ENCODE assay signal across 19 cellular contexts in genomic region chr12:47094804-47095203, GRCh38. TPM values are rescaled to one million over a fixed set of nuclear protein-coding genes. Genes with fewer than 3 reads are reported as not detected.
DNase-seq lines count a peak whose midpoint lies in the region; ATAC-seq, FAIRE-seq and TF ChIP-seq lines count a peak whose summit lies in the region.
"Had no signal": no experiment of that assay in that cellular context is flagged by ENCODE, and none has a peak within 500 bp of the region (broad histone marks: within the 10 kb centered on the region; RNA-seq: fewer than 3 reads in every experiment).

No MANE protein-coding gene starts in this region.

- H3K4me3 Mint-ChIP-seq in activated T-cell treated with anti-CD3 and anti-CD28 coated beads, Interleukin-2, amount 50 U/mL, for 72 hours = peak overlapping the region; percentile 19 to 36
- no peak overlapping the region for H3K4me3 Mint-ChIP-seq in activated T-cell treated with anti-CD3 and anti-CD28 coated beads, Interleukin-2, amount 50 U/mL, for 4 hours
- no peak overlapping the region for H3K4me3 Mint-ChIP-seq in endothelial cell (ENCODE audit: unreplicated experiment)
- H3K4me3 Mint-ChIP-seq: activated CD8-positive, alpha-beta T cell treated with anti-CD3 and anti-CD28 coated beads, Interleukin-2, amount 10 ng/mL, durations not matched to agents 7 days and 5 days; activated T-helper 1 cell treated with anti-CD3 and anti-CD28 coated beads, Interleukin-12 subunit alpha, Interleukin-12 subunit beta, Interleukin-2, Interleukin-4 antibody, amounts not matched to agents 30 ng/mL and 10 ng/mL and 1 ng/mL, durations not matched to agents 14 hours and 24 hours and 36 hours; neural progenitor cell had no signal

- peaks cover 2 to 3% of the 10 kb centered on the region in 2 donors for H3K36me3 Mint-ChIP-seq in activated T-cell treated with anti-CD3 and anti-CD28 coated beads, Interleukin-2, amount 50 U/mL, for 72 hours (ENCODE audit: insufficient read depth in 2 of 2)
- H3K36me3 Mint-ChIP-seq in activated T-cell treated with anti-CD3 and anti-CD28 coated beads, Interleukin-2, amount 50 U/mL, for 4 hours (ENCODE audit: insufficient read depth) = peaks cover 8% of the 10 kb centered on the region
- H3K36me3 Mint-ChIP-seq in endothelial cell (ENCODE audit: low read depth, unreplicated experiment) = peaks cover 3% of the 10 kb centered on the region
- H3K36me3 Mint-ChIP-seq: neural progenitor cell had no signal

- no peaks in the 10 kb centered on the region for H3K79me2 ChIP-seq in osteoblast (ENCODE audit: insufficient read depth, low read length)

- peak overlapping the region; percentile 47 for H3K4me2 ChIP-seq in osteoblast (ENCODE audit: insufficient read depth, low read length)
- H3K4me2 ChIP-seq: neural progenitor cell had no signal

- H3K4me3 ChIP-seq in bronchial epithelial cell (ENCODE audit: low read depth, low read length) (no peak overlapping the region), osteoblast (ENCODE audit: insufficient read depth, low read length) (peak overlapping the region; percentile 8)
- H3K4me3 ChIP-seq: neural progenitor cell, uterus had no signal

- H3K27me3 Mint-ChIP-seq in activated T-cell treated with anti-CD3 and anti-CD28 coated beads, Interleukin-2, amount 50 U/mL, for 72 hours (ENCODE audit: low read depth) = no peaks in the 10 kb centered on the region
- H3K27me3 Mint-ChIP-seq in activated T-cell treated with anti-CD3 and anti-CD28 coated beads, Interleukin-2, amount 50 U/mL, for 4 hours (ENCODE audit: low read depth) = no peaks in the 10 kb centered on the region
- no peaks in the 10 kb centered on the region for H3K27me3 Mint-ChIP-seq in endothelial cell (ENCODE audit: unreplicated experiment)

- ATAC-seq in activated T-cell treated with anti-CD3 and anti-CD28 coated beads, Interleukin-2, amount 50 U/mL, for 72 hours (replicated peaks in 1 of 2) = no peak
- no peak for ATAC-seq in activated T-cell treated with anti-CD3 and anti-CD28 coated beads, Interleukin-2, amount 50 U/mL, for 4 hours
- ATAC-seq in GM21619 (IDR thresholded peaks at IDR 0.05; ENCODE audit: unreplicated experiment) = no peak
- ATAC-seq: activated CD8-positive, alpha-beta T cell treated with anti-CD3 and anti-CD28 coated beads, Interleukin-2, amount 10 ng/mL, durations not matched to agents 7 days and 5 days had no signal

- H3K27me3 ChIP-seq in bronchial epithelial cell (ENCODE audit: control insufficient read depth, insufficient read depth, low read length) (no peaks in the 10 kb centered on the region), osteoblast (ENCODE audit: insufficient read depth, low read length) (no peaks in the 10 kb centered on the region)
- H3K27me3 ChIP-seq: neural progenitor cell, uterus had no signal

- H3K4me1 ChIP-seq in osteoblast (ENCODE audit: insufficient read depth, low read length) = peaks cover 44% of the 10 kb centered on the region
- H3K4me1 ChIP-seq: neural progenitor cell, uterus had no signal

- no peaks in the 10 kb centered on the region for H3K9me3 ChIP-seq in osteoblast (ENCODE audit: low read depth, low read length)
- H3K9me3 ChIP-seq: uterus had no signal

- no peak for TF ChIP-seq CTCF in bronchial epithelial cell (IDR thresholded peaks at IDR 0.05; ENCODE audit: insufficient read depth, low read length, severe bottlenecking)
- TF ChIP-seq CTCF in osteoblast (IDR thresholded peaks at IDR 0.05; ENCODE audit: extremely low read depth, low read depth, low read length) = no peak
- TF ChIP-seq CTCF in endothelial cell (IDR thresholded peaks at IDR 0.05; ENCODE audit: unreplicated experiment) = no peak

- no peaks in the 10 kb centered on the region for H4K20me1 ChIP-seq in osteoblast (ENCODE audit: insufficient read depth, low read length)

- peaks cover 2% of the 10 kb centered on the region in 2 donors for H3K9me3 Mint-ChIP-seq in activated T-cell treated with anti-CD3 and anti-CD28 coated beads, Interleukin-2, amount 50 U/mL, for 72 hours
- peaks cover 19% of the 10 kb centered on the region for H3K9me3 Mint-ChIP-seq in activated T-cell treated with anti-CD3 and anti-CD28 coated beads, Interleukin-2, amount 50 U/mL, for 4 hours
- H3K9me3 Mint-ChIP-seq in endothelial cell (ENCODE audit: unreplicated experiment) = no peaks in the 10 kb centered on the region
- H3K9me3 Mint-ChIP-seq: neural progenitor cell had no signal

- peak overlapping the region; percentile 83 for H3K27ac ChIP-seq in osteoblast (ENCODE audit: low read depth, low read length)
- H3K27ac ChIP-seq: neural progenitor cell, uterus, VCaP had no signal

- H3K4me1 Mint-ChIP-seq in activated T-cell treated with anti-CD3 and anti-CD28 coated beads, Interleukin-2, amount 50 U/mL, for 72 hours (ENCODE audit: low read depth) = peaks cover 26% of the 10 kb centered on the region
- H3K4me1 Mint-ChIP-seq in activated T-cell treated with anti-CD3 and anti-CD28 coated beads, Interleukin-2, amount 50 U/mL, for 4 hours (ENCODE audit: low read depth) = peaks cover 28% of the 10 kb centered on the region
- peaks cover 20% of the 10 kb centered on the region for H3K4me1 Mint-ChIP-seq in endothelial cell (ENCODE audit: unreplicated experiment)

- DNase-seq in activated T-cell treated with anti-CD3 and anti-CD28 coated beads, Interleukin-2, amount 50 U/mL, for 72 hours = no peak
- no peak for DNase-seq in activated T-cell treated with anti-CD3 and anti-CD28 coated beads, Interleukin-2, amount 50 U/mL, for 4 hours
- DNase-seq in NCI-H226 = peak; percentile 71
- DNase-seq in bronchial epithelial cell (ENCODE audit: low read depth) = peak; percentile 66
- DNase-seq in osteoblast (ENCODE audit: insufficient read length, low spot score, missing footprints) = no peak
- DNase-seq in endothelial cell (ENCODE audit: low spot score) = no peak
- no peak for DNase-seq in NOMO-1 treated with DMSO at 0.1 percent for 48 hours (lab: John Stamatoyannopoulos, UW; ENCODE audit: unreplicated experiment)
- DNase-seq: activated CD8-positive, alpha-beta T cell treated with anti-CD3 and anti-CD28 coated beads, Interleukin-2, amount 10 ng/mL, durations not matched to agents 7 days and 5 days; cortex of kidney; DMS79; glutamatergic neuron; NCI-H187 treated with DMSO at 0.1 percent for 48 hours; retina; uterus had no signal

- FAIRE-seq in bronchial epithelial cell (lab: Jason Lieb, UNC) = no peak
- FAIRE-seq: A204.1 had no signal

- H3K36me3 ChIP-seq in bronchial epithelial cell (ENCODE audit: control insufficient read depth, insufficient read depth, low read length) (no peaks in the 10 kb centered on the region), osteoblast (ENCODE audit: insufficient read depth, low read length) (no peaks in the 10 kb centered on the region)
- H3K36me3 ChIP-seq: neural progenitor cell, uterus had no signal

- H3K27ac Mint-ChIP-seq in activated T-cell treated with anti-CD3 and anti-CD28 coated beads, Interleukin-2, amount 50 U/mL, for 72 hours = peak overlapping the region; percentile 77
- H3K27ac Mint-ChIP-seq in endothelial cell (ENCODE audit: unreplicated experiment) = no peak overlapping the region
- H3K27ac Mint-ChIP-seq: activated CD8-positive, alpha-beta T cell treated with anti-CD3 and anti-CD28 coated beads, Interleukin-2, amount 10 ng/mL, durations not matched to agents 7 days and 5 days; activated T-helper 1 cell treated with anti-CD3 and anti-CD28 coated beads, Interleukin-12 subunit alpha, Interleukin-12 subunit beta, Interleukin-2, Interleukin-4 antibody, amounts not matched to agents 30 ng/mL and 10 ng/mL and 1 ng/mL, durations not matched to agents 14 hours and 24 hours and 36 hours; neural progenitor cell had no signal

- H2AFZ ChIP-seq in osteoblast (ENCODE audit: low read length) = no peak overlapping the region
- H2AFZ ChIP-seq: neural progenitor cell had no signal

RNA-seq across cellular contexts. Expression of gene AMIGO2, which starts 15.0 kb away (rescaled TPM):
- 10 to 100 TPM; 15.1 to 18.2 TPM for total RNA-seq in activated T-cell treated with anti-CD3 and anti-CD28 coated beads, Interleukin-2, amount 50 U/mL, for 72 hours
- 10 to 100 TPM; 27.8 to 39.7 (median 30.4) TPM for total RNA-seq in activated T-cell treated with anti-CD3 and anti-CD28 coated beads, Interleukin-2, amount 50 U/mL, for 4 hours
- 3.7 and 61.1 TPM in 2 replicates for total RNA-seq in bronchial epithelial cell
- total RNA-seq in osteoblast = 5.6 and 8.0 TPM in 2 replicates
- total RNA-seq in endothelial cell (ENCODE audit: unreplicated experiment) = 24.2 TPM

RNA-seq across cellular contexts. Expression of gene PCED1B, which starts 15.4 kb away (rescaled TPM):
- total RNA-seq in activated T-cell treated with anti-CD3 and anti-CD28 coated beads, Interleukin-2, amount 50 U/mL, for 72 hours = 10 to 100 TPM; 73.6 to 91.8 TPM
- 10 to 100 TPM; 57.1 to 78.2 (median 71.2) TPM for total RNA-seq in activated T-cell treated with anti-CD3 and anti-CD28 coated beads, Interleukin-2, amount 50 U/mL, for 4 hours
- 0.51 and 1.3 TPM in 2 replicates for total RNA-seq in bronchial epithelial cell
- 0.29 and 0.36 TPM in 2 replicates for total RNA-seq in osteoblast
- total RNA-seq in endothelial cell (ENCODE audit: unreplicated experiment) = 9.7 TPM

Comparison
In these comparisons a context has a peak if more than half of its experiments do, and no peak if none do; other contexts are left out.
1. H3K4me3 Mint-ChIP-seq: peak in activated T-cell treated with anti-CD3 and anti-CD28 coated beads, Interleukin-2, amount 50 U/mL, for 72 hours (2 of 2); none in activated T-cell treated with anti-CD3 and anti-CD28 coated beads, Interleukin-2, amount 50 U/mL, for 4 hours (single experiment) and endothelial cell (single experiment).
2. DNase-seq: peak in NCI-H226 (single experiment) and bronchial epithelial cell (single experiment); none in activated T-cell treated with anti-CD3 and anti-CD28 coated beads, Interleukin-2, amount 50 U/mL, for 72 hours (0 of 2), activated T-cell treated with anti-CD3 and anti-CD28 coated beads, Interleukin-2, amount 50 U/mL, for 4 hours (single experiment), osteoblast (single experiment), endothelial cell (single experiment) and NOMO-1 treated with DMSO at 0.1 percent for 48 hours (single experiment).